10 cellular contexts compared by ENCODE assay signal in the genomic region with DNA sequence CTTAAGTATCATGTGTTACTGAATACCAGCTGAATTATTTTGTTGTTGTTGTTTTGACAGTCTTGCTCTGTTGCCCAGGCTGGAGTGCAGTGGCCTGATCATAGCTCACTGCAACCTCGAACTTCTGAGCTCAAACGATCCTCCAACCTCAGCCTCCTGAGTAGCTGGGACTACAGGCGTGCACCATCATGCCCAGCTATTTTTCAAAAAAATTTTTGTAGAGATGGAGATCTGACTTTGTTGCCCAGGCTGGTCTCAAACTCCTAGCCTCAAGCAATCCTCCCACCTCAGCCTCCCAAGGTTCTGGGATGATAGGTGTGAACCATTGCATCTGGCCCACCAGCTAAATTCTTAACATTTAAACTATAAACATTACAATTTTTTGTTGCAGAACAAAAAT. TPM values are rescaled to one million over a fixed set of nuclear protein-coding genes. Genes with fewer than 3 reads are reported as not detected.
DNase-seq lines count a peak whose midpoint lies in the region; ATAC-seq and TF ChIP-seq lines count a peak whose summit lies in the region.
"Not testable (repeated sequence)": the region's sequence is repeated elsewhere in the genome, so short reads cannot be mapped to it uniquely, and the experiment has no call there.
"Had no signal": no experiment of that assay in that cellular context is flagged by ENCODE, and none has a peak within 500 bp of the region (broad histone marks: within the 10 kb centered on the region; RNA-seq: fewer than 3 reads in every experiment).

No MANE protein-coding gene starts in this region.

- H3K36me3 Mint-ChIP-seq in osteocyte (ENCODE audit: unreplicated experiment) = not testable (repeated sequence)

- H3K36me3 ChIP-seq in BLaER1; SU-DHL-6 (ENCODE audit: low read length); esophagus muscularis mucosa: not testable (repeated sequence)
- H3K36me3 ChIP-seq in Karpas-422 (ENCODE audit: insufficient read depth, low read length) = peaks cover 13% of the 10 kb centered on the region

- not testable (repeated sequence) for H3K4me3 Mint-ChIP-seq in osteocyte (ENCODE audit: unreplicated experiment)

- not testable (repeated sequence) for H4K20me1 ChIP-seq in BLaER1; Karpas-422 (ENCODE audit: insufficient read depth, low read depth, low read length); SU-DHL-6 (ENCODE audit: low read depth, low read length)

- not testable (repeated sequence) for H3K9me2 ChIP-seq in Karpas-422 (replicated peaks; ENCODE audit: insufficient read depth, low read length); SU-DHL-6 (replicated peaks; ENCODE audit: insufficient read depth, low read length)

- H2AFZ ChIP-seq in Karpas-422 (ENCODE audit: low read length); SU-DHL-6 (ENCODE audit: low read depth, low read length, severe bottlenecking): not testable (repeated sequence)

- ATAC-seq in GM19397 (IDR thresholded peaks at IDR 0.05; ENCODE audit: unreplicated experiment) = peak; percentile 0

- intact Hi-C loops in esophagus muscularis mucosa (cut with DNase I) = not testable (repeated sequence)

- peak overlapping the region; percentile 89; the same call in 1 of the 2 replicates for H3K9ac ChIP-seq in BLaER1
- peak overlapping the region; percentile 63 for H3K9ac ChIP-seq in Karpas-422 (ENCODE audit: low read length)
- peak overlapping the region; percentile 73 for H3K9ac ChIP-seq in SU-DHL-6 (ENCODE audit: low read length)

- WGBS in esophagus muscularis mucosa = 93% methylated on average over 3 of the region's 3 CpGs

- DNase-seq in Karpas-422 = peak; percentile 84
- DNase-seq in esophagus muscularis mucosa (ENCODE audit: extremely low spot score) = peak; percentile 37
- peak; percentile 25 for DNase-seq in osteocyte (ENCODE audit: extremely low spot score, unreplicated experiment)

- not testable (repeated sequence) for H3K27me3 Mint-ChIP-seq in osteocyte (ENCODE audit: unreplicated experiment)

- H3K27me3 ChIP-seq in BLaER1; Karpas-422 (ENCODE audit: low read length); SU-DHL-6 (ENCODE audit: low read length); esophagus muscularis mucosa: not testable (repeated sequence)

- TF ChIP-seq EP300 in esophagus muscularis mucosa (IDR thresholded peaks at IDR 0.05) = not testable (repeated sequence)

- peaks cover 74% of the 10 kb centered on the region for H3K4me1 ChIP-seq in BLaER1
- H3K4me1 ChIP-seq in Karpas-422 (ENCODE audit: low read length) = peaks cover 71% of the 10 kb centered on the region
- peaks cover 13 to 20% (median 18%) of the 10 kb centered on the region in 4 donors for H3K4me1 ChIP-seq in esophagus muscularis mucosa

- peaks cover 11% of the 10 kb centered on the region for H3K4me1 Mint-ChIP-seq in osteocyte (ENCODE audit: unreplicated experiment)

- H3F3A ChIP-seq in SU-DHL-6 (ENCODE audit: insufficient read depth) = peaks cover 74% of the 10 kb centered on the region

- TF ChIP-seq POLR2A in esophagus muscularis mucosa (IDR thresholded peaks at IDR 0.05; ENCODE audit: low read depth) = not testable (repeated sequence)

- H3K27ac ChIP-seq in BLaER1 (peak overlapping the region; percentile 97), Karpas-422 (ENCODE audit: low read length) (peak overlapping the region; percentile 98), SU-DHL-6 (ENCODE audit: low read depth, low read length) (peak overlapping the region; percentile 99)
- not testable (repeated sequence) for H3K27ac ChIP-seq in esophagus muscularis mucosa (replicated peaks in 1 of 4)

- peak overlapping the region; percentile 71 for H3K4me3 ChIP-seq in BLaER1
- H3K4me3 ChIP-seq in GM08714 (ENCODE audit: low read length) = peak overlapping the region; percentile 48; the same call in 1 of the 2 replicates
- peak overlapping the region; percentile 38 for H3K4me3 ChIP-seq in Karpas-422 (ENCODE audit: low read length)
- H3K4me3 ChIP-seq in SU-DHL-6 (ENCODE audit: insufficient read depth, low read length, poor library complexity, severe bottlenecking) = peak overlapping the region; percentile 40
- not testable (repeated sequence) for H3K4me3 ChIP-seq in esophagus muscularis mucosa

- not testable (repeated sequence) for H3K9me3 Mint-ChIP-seq in osteocyte (ENCODE audit: unreplicated experiment)

- not testable (repeated sequence) for TF ChIP-seq CTCF in SU-DHL-6 (IDR thresholded peaks at IDR 0.05; ENCODE audit: insufficient read depth, low read length, poor library complexity, severe bottlenecking); esophagus muscularis mucosa (IDR thresholded peaks at IDR 0.05); osteocyte (IDR thresholded peaks at IDR 0.05)

- H3K27ac Mint-ChIP-seq in osteocyte (ENCODE audit: unreplicated experiment) = not testable (repeated sequence)

- H3K9me3 ChIP-seq in BLaER1 = peaks cover 13% of the 10 kb centered on the region; the same call in 1 of the 2 replicates
- not testable (repeated sequence) for H3K9me3 ChIP-seq in Karpas-422 (ENCODE audit: low read length); SU-DHL-6 (ENCODE audit: insufficient read depth, low read length); esophagus muscularis mucosa

- H3K79me2 ChIP-seq in Karpas-422 (ENCODE audit: low read length) = peaks cover 22% of the 10 kb centered on the region
- peaks cover 24% of the 10 kb centered on the region; the same call in 1 of the 2 replicates for H3K79me2 ChIP-seq in SU-DHL-6 (ENCODE audit: insufficient read depth, low read length)

- H3K4me2 ChIP-seq in BLaER1 (peak overlapping the region; percentile 96), Karpas-422 (ENCODE audit: low read depth, low read length, poor library complexity, severe bottlenecking) (peak overlapping the region; percentile 87), SU-DHL-6 (ENCODE audit: low read depth, low read length, poor library complexity, severe bottlenecking) (peak overlapping the region; percentile 95)

RNA-seq across cellular contexts. Expression of a gene that starts 21.2 kb away (rescaled TPM):
- not detected in 2 replicates for total RNA-seq in Karpas-422 (2014; rRNA removed; shearing (Covaris generic); ENCODE audit: low replicate concordance)
- total RNA-seq in esophagus muscularis mucosa (under 1 TPM in 1 of 4 donors, not detected in 3; 0.39 TPM), osteocyte (not detected in 2 replicates)
- total RNA-seq: A172; CD8-positive, alpha-beta memory T cell; H7 had no signal

RNA-seq across cellular contexts. Expression of a gene that starts 22.2 kb away (rescaled TPM):
- 660 and 748 TPM in 2 replicates for total RNA-seq in Karpas-422 (2014; rRNA removed; shearing (Covaris generic); ENCODE audit: low replicate concordance)
- 100 to 1,000 TPM; 169 to 229 (median 218) TPM for total RNA-seq in esophagus muscularis mucosa
- 249 and 264 TPM in 2 replicates for total RNA-seq in osteocyte

Comparison
In these comparisons a context has a peak if more than half of its experiments do, and no peak if none do; other contexts are left out.
1. DNase-seq: peak in every context shown above with its lines; median percentile 84 in Karpas-422; 37 in esophagus muscularis mucosa; 25 in osteocyte.